22 cellular contexts compared by ENCODE assay signal in genomic region chr1:58430355-58431335, GRCh38.
A peak's percentile ranks its signal among the peaks of the same experiment; 100 is the strongest.
DNase-seq lines count a peak whose midpoint lies in the region; ATAC-seq and TF ChIP-seq lines count a peak whose summit lies in the region.
"Had no signal": no experiment of that assay in that cellular context is flagged by ENCODE, and none has a peak within 500 bp of the region (broad histone marks: within the 10 kb centered on the region; RNA-seq: fewer than 3 reads in every experiment).

No MANE protein-coding gene starts in this region.

- no peaks in the 10 kb centered on the region for H3K9me3 ChIP-seq in testis
- H3K9me3 ChIP-seq in effector memory CD4-positive, alpha-beta T cell (ENCODE audit: control insufficient read depth, low read length), result no peaks in the 10 kb centered on the region
- H3K9me3 ChIP-seq: A549, SK-N-SH, uterus had no signal

- H3K36me3 ChIP-seq in testis (ENCODE audit: low read depth, missing control alignments), result no peaks in the 10 kb centered on the region
- H3K36me3 ChIP-seq in effector memory CD4-positive, alpha-beta T cell (ENCODE audit: control insufficient read depth, insufficient read depth, low read length), result no peaks in the 10 kb centered on the region
- H3K36me3 ChIP-seq: uterus had no signal

- WGBS in testis, 2 donors, result 73 to 81% methylated on average over 8 of the region's 8 CpGs

- H3K27ac ChIP-seq in testis, result no peak overlapping the region
- no peak overlapping the region for H3K27ac ChIP-seq in effector memory CD4-positive, alpha-beta T cell (ENCODE audit: insufficient read depth, low read length, poor library complexity, severe bottlenecking)
- H3K27ac ChIP-seq: A549, uterus had no signal

- DNase-seq in NCI-H1417 (lab: John Stamatoyannopoulos, UW) (peak in 2 of 3 experiments; percentile 20 to 42), NCI-H1417 treated with DMSO at 0.1 percent for 48 hours (lab: John Stamatoyannopoulos, UW) (no peak), NCI-H2171 (lab: John Stamatoyannopoulos, UW) (peak; percentile 80), islet precursor cell (peak; percentile 61), testis (peak; percentile 28)
- DNase-seq in effector memory CD4-positive, alpha-beta T cell, result no peak
- DNase-seq: activated CD8-positive, alpha-beta T cell treated with anti-CD3 and anti-CD28 coated beads for 36 hours; amygdala; H9; Kasumi-1; mesenchymal stem cell; MV-4-11; NCI-H187 treated with DMSO at 0.1 percent for 48 hours; NCI-H446 treated with DMSO at 0.1 percent for 48 hours; SK-N-SH; stimulated activated naive CD4-positive, alpha-beta T cell; uterus had no signal

- intact Hi-C loops in testis (cut with DNase I; ENCODE audit: low total_unique reads), result no loop called here

- H3K4me3 ChIP-seq in testis, result no peak overlapping the region
- no peak overlapping the region for H3K4me3 ChIP-seq in effector memory CD4-positive, alpha-beta T cell (ENCODE audit: insufficient read depth, low read depth, low read length, poor library complexity, severe bottlenecking)
- H3K4me3 ChIP-seq: A549, uterus had no signal

- H3K27me3 ChIP-seq in testis, result no peaks in the 10 kb centered on the region
- no peaks in the 10 kb centered on the region for H3K27me3 ChIP-seq in effector memory CD4-positive, alpha-beta T cell (replicated peaks; ENCODE audit: control insufficient read depth, insufficient read depth, low read length, poor library complexity, severe bottlenecking)
- H3K27me3 ChIP-seq: uterus had no signal

- ATAC-seq in HG03095 (IDR thresholded peaks at IDR 0.05; ENCODE audit: unreplicated experiment) (no peak), HG03432 (IDR thresholded peaks at IDR 0.05; ENCODE audit: unreplicated experiment) (no peak)
- ATAC-seq: A549; activated CD8-positive, alpha-beta T cell treated with anti-CD3 and anti-CD28 coated beads for 36 hours; activated T-helper 17 cell treated with anti-CD3 and anti-CD28 coated beads, Interleukin-2, amount 50 U/mL, for 72 hours; left lobe of liver had no signal

- no peaks in the 10 kb centered on the region for H3K4me1 ChIP-seq in testis
- H3K4me1 ChIP-seq in effector memory CD4-positive, alpha-beta T cell (ENCODE audit: control insufficient read depth, insufficient read depth, low read length, poor library complexity, severe bottlenecking), result no peaks in the 10 kb centered on the region
- H3K4me1 ChIP-seq: A549, uterus had no signal

- TF ChIP-seq POLR2A in testis (IDR thresholded peaks at IDR 0.05), result no peak

- TF ChIP-seq CTCF in testis (IDR thresholded peaks at IDR 0.05), result no peak

Comparison
In these comparisons a context has a peak if more than half of its experiments do, and no peak if none do; other contexts are left out.
1. DNase-seq: peak in NCI-H1417 (2 of 3), NCI-H2171 (single experiment), islet precursor cell (single experiment) and testis (single experiment); none in NCI-H1417 treated with DMSO at 0.1 percent for 48 hours (single experiment) and effector memory CD4-positive, alpha-beta T cell (0 of 3).